In genomic region chr20:25195014-25195961, GRCh38 we compare ENCODE assay signal across 1 cellular context.
TF ChIP-seq lines count a peak whose summit lies in the region.

Gene ENTPD6, plus strand, starts transcription at chr20:25195712. Its CDS starts 10,825 bp downstream, at chr20:25206537.

TF ChIP-seq in HepG2, 621 proteins besides CTCF, POLR2A, EP300 and RAD21 (continued from another document and continues in another):
- no peak for TF ChIP-seq DMTF1 (CRISPR knock-in tag; IDR thresholded peaks at IDR 0.05)
- no peak for TF ChIP-seq HNF4A (CRISPR knock-in tag; IDR thresholded peaks at IDR 0.05)
- no peak for TF ChIP-seq ZFP36 (IDR thresholded peaks at IDR 0.05; ENCODE audit: borderline replicate concordance, low read depth, low read length, partially characterized antibody)
- no peak for TF ChIP-seq NBN (conservative IDR thresholded peaks at IDR 0.05)
- no peak for TF ChIP-seq HOXA7 (CRISPR knock-in tag; IDR thresholded peaks at IDR 0.05)
- no peak for TF ChIP-seq ZNF205 (CRISPR knock-in tag; IDR thresholded peaks at IDR 0.05)
- 0 out of 2 replicates have a peak, but pooled peaks have one; percentile 2 for TF ChIP-seq RARG (CRISPR knock-in tag; IDR thresholded peaks at IDR 0.05; ENCODE audit: low read depth)
- no peak for TF ChIP-seq ARID2 (CRISPR knock-in tag; IDR thresholded peaks at IDR 0.05; ENCODE audit: borderline replicate concordance)
- peak; percentile 98 for TF ChIP-seq ATF6 (CRISPR knock-in tag; conservative IDR thresholded peaks at IDR 0.05)
- TF ChIP-seq HOXA9 (CRISPR knock-in tag; IDR thresholded peaks at IDR 0.05; ENCODE audit: borderline replicate concordance): no peak
- TF ChIP-seq YY1 (IDR thresholded peaks at IDR 0.05; ENCODE audit: insufficient read depth, insufficient replicate concordance, low read depth, low read length): peak; percentile 80
- TF ChIP-seq PHF20 (CRISPR knock-in tag; IDR thresholded peaks at IDR 0.05): peak; percentile 72
- TF ChIP-seq SP5 (CRISPR knock-in tag; IDR thresholded peaks at IDR 0.05; ENCODE audit: borderline replicate concordance, low read depth): peak; percentile 92
- TF ChIP-seq, protein P1, sequence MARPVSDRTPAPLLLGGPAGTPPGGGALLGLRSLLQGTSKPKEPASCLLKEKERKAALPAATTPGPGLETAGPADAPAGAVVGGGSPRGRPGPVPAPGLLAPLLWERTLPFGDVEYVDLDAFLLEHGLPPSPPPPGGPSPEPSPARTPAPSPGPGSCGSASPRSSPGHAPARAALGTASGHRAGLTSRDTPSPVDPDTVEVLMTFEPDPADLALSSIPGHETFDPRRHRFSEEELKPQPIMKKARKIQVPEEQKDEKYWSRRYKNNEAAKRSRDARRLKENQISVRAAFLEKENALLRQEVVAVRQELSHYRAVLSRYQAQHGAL (CRISPR knock-in tag; IDR thresholded peaks at IDR 0.05; ENCODE audit: not compliant biosample characterization): no peak
- TF ChIP-seq YEATS2 (CRISPR knock-in tag; IDR thresholded peaks at IDR 0.05; ENCODE audit: borderline replicate concordance): peak; percentile 84; the same call in 1 of the 2 replicates
- TF ChIP-seq, protein P2, sequence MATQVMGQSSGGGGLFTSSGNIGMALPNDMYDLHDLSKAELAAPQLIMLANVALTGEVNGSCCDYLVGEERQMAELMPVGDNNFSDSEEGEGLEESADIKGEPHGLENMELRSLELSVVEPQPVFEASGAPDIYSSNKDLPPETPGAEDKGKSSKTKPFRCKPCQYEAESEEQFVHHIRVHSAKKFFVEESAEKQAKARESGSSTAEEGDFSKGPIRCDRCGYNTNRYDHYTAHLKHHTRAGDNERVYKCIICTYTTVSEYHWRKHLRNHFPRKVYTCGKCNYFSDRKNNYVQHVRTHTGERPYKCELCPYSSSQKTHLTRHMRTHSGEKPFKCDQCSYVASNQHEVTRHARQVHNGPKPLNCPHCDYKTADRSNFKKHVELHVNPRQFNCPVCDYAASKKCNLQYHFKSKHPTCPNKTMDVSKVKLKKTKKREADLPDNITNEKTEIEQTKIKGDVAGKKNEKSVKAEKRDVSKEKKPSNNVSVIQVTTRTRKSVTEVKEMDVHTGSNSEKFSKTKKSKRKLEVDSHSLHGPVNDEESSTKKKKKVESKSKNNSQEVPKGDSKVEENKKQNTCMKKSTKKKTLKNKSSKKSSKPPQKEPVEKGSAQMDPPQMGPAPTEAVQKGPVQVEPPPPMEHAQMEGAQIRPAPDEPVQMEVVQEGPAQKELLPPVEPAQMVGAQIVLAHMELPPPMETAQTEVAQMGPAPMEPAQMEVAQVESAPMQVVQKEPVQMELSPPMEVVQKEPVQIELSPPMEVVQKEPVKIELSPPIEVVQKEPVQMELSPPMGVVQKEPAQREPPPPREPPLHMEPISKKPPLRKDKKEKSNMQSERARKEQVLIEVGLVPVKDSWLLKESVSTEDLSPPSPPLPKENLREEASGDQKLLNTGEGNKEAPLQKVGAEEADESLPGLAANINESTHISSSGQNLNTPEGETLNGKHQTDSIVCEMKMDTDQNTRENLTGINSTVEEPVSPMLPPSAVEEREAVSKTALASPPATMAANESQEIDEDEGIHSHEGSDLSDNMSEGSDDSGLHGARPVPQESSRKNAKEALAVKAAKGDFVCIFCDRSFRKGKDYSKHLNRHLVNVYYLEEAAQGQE (IDR thresholded peaks at IDR 0.05; ENCODE audit: borderline replicate concordance in 1 of 2, low read depth in 1 of 2, low read length in 2 of 2): peak in 1 of 2 experiments; percentile 53; a peak in 1 of 4 replicates
- TF ChIP-seq ZNF33B (CRISPR knock-in tag; IDR thresholded peaks at IDR 0.05): no peak; the same call in 1 of the 2 replicates
- peak; percentile 87; the same call in 1 of the 2 replicates for TF ChIP-seq ZNF510 (CRISPR knock-in tag; IDR thresholded peaks at IDR 0.05; ENCODE audit: low read depth)
- peak; percentile 88 for TF ChIP-seq ZNF564 (CRISPR knock-in tag; IDR thresholded peaks at IDR 0.05)
- peak; percentile 70; the same call in 1 of the 2 replicates for TF ChIP-seq FIP1L1 (IDR thresholded peaks at IDR 0.05; ENCODE audit: borderline replicate concordance, insufficient read depth, low read depth, low read length)
- TF ChIP-seq CREB3 (CRISPR knock-in tag; IDR thresholded peaks at IDR 0.05): 0 out of 2 replicates have a peak, but pooled peaks have one; percentile 14
- TF ChIP-seq TAF1 (CRISPR knock-in tag; IDR thresholded peaks at IDR 0.05): peak; percentile 89
- TF ChIP-seq ZNF430 (CRISPR knock-in tag; IDR thresholded peaks at IDR 0.05): peak; percentile 84
- TF ChIP-seq ZNF775 (CRISPR knock-in tag; IDR thresholded peaks at IDR 0.05; ENCODE audit: borderline replicate concordance): no peak
- peak; percentile 77 for TF ChIP-seq KMT2A (CRISPR knock-in tag; IDR thresholded peaks at IDR 0.05)
- no peak for TF ChIP-seq ZNF597 (CRISPR knock-in tag; IDR thresholded peaks at IDR 0.05)
- peak; percentile 68; the same call in 1 of the 2 replicates for TF ChIP-seq HIVEP1 (CRISPR knock-in tag; IDR thresholded peaks at IDR 0.05)
- no peak for TF ChIP-seq ZNF484 (CRISPR knock-in tag; IDR thresholded peaks at IDR 0.05; ENCODE audit: borderline replicate concordance, low read depth)
- TF ChIP-seq, protein P3, sequence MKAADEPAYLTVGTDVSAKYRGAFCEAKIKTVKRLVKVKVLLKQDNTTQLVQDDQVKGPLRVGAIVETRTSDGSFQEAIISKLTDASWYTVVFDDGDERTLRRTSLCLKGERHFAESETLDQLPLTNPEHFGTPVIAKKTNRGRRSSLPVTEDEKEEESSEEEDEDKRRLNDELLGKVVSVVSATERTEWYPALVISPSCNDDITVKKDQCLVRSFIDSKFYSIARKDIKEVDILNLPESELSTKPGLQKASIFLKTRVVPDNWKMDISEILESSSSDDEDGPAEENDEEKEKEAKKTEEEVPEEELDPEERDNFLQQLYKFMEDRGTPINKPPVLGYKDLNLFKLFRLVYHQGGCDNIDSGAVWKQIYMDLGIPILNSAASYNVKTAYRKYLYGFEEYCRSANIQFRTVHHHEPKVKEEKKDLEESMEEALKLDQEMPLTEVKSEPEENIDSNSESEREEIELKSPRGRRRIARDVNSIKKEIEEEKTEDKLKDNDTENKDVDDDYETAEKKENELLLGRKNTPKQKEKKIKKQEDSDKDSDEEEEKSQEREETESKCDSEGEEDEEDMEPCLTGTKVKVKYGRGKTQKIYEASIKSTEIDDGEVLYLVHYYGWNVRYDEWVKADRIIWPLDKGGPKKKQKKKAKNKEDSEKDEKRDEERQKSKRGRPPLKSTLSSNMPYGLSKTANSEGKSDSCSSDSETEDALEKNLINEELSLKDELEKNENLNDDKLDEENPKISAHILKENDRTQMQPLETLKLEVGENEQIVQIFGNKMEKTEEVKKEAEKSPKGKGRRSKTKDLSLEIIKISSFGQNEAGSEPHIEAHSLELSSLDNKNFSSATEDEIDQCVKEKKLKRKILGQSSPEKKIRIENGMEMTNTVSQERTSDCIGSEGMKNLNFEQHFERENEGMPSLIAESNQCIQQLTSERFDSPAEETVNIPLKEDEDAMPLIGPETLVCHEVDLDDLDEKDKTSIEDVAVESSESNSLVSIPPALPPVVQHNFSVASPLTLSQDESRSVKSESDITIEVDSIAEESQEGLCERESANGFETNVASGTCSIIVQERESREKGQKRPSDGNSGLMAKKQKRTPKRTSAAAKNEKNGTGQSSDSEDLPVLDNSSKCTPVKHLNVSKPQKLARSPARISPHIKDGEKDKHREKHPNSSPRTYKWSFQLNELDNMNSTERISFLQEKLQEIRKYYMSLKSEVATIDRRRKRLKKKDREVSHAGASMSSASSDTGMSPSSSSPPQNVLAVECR (CRISPR knock-in tag; IDR thresholded peaks at IDR 0.05; ENCODE audit: borderline replicate concordance): peak; percentile 98
- TF ChIP-seq ZBTB1 (CRISPR knock-in tag; IDR thresholded peaks at IDR 0.05; ENCODE audit: borderline replicate concordance): no peak
- TF ChIP-seq MIER3 (CRISPR knock-in tag; IDR thresholded peaks at IDR 0.05; ENCODE audit: borderline replicate concordance): peak; percentile 81; the same call in 1 of the 2 replicates
- no peak for TF ChIP-seq TCF7L2 (IDR thresholded peaks at IDR 0.05; ENCODE audit: low read depth, low read length)
- TF ChIP-seq, protein P4, sequence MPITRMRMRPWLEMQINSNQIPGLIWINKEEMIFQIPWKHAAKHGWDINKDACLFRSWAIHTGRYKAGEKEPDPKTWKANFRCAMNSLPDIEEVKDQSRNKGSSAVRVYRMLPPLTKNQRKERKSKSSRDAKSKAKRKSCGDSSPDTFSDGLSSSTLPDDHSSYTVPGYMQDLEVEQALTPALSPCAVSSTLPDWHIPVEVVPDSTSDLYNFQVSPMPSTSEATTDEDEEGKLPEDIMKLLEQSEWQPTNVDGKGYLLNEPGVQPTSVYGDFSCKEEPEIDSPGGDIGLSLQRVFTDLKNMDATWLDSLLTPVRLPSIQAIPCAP (CRISPR knock-in tag; IDR thresholded peaks at IDR 0.05; ENCODE audit: low read depth): 0 out of 2 replicates have a peak, but pooled peaks have one; percentile 21
- peak; percentile 75; the same call in 1 of the 2 replicates for TF ChIP-seq TEAD2 (CRISPR knock-in tag; IDR thresholded peaks at IDR 0.05)
- TF ChIP-seq SP140L (CRISPR knock-in tag; IDR thresholded peaks at IDR 0.05; ENCODE audit: borderline replicate concordance): no peak
- TF ChIP-seq ZNF530 (CRISPR knock-in tag; IDR thresholded peaks at IDR 0.05; ENCODE audit: low read depth): 0 out of 2 replicates have a peak, but pooled peaks have one; percentile 19
- TF ChIP-seq PAX8 (CRISPR knock-in tag; IDR thresholded peaks at IDR 0.05; ENCODE audit: borderline replicate concordance): peak; percentile 93; the same call in 1 of the 2 replicates
- TF ChIP-seq ZNF337 (CRISPR knock-in tag; IDR thresholded peaks at IDR 0.05; ENCODE audit: borderline replicate concordance, low read depth): peak; percentile 26; the same call in 1 of the 2 replicates
- no peak; the same call in 1 of the 2 replicates for TF ChIP-seq ZNF784 (CRISPR knock-in tag; IDR thresholded peaks at IDR 0.05; ENCODE audit: borderline replicate concordance)
- no peak for TF ChIP-seq ZNF260 (CRISPR knock-in tag; IDR thresholded peaks at IDR 0.05; ENCODE audit: borderline replicate concordance, low read depth)
- peak; percentile 76; the same call in 1 of the 2 replicates for TF ChIP-seq ZNF746 (CRISPR knock-in tag; IDR thresholded peaks at IDR 0.05)
- TF ChIP-seq SIX4 (CRISPR knock-in tag; IDR thresholded peaks at IDR 0.05): peak; percentile 47; the same call in 1 of the 2 replicates
- TF ChIP-seq, protein P5, sequence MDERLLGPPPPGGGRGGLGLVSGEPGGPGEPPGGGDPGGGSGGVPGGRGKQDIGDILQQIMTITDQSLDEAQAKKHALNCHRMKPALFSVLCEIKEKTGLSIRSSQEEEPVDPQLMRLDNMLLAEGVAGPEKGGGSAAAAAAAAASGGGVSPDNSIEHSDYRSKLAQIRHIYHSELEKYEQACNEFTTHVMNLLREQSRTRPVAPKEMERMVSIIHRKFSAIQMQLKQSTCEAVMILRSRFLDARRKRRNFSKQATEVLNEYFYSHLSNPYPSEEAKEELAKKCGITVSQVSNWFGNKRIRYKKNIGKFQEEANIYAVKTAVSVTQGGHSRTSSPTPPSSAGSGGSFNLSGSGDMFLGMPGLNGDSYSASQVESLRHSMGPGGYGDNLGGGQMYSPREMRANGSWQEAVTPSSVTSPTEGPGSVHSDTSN (CRISPR knock-in tag; IDR thresholded peaks at IDR 0.05): no peak
- peak; percentile 60; the same call in 1 of the 2 replicates for TF ChIP-seq ZNF577 (CRISPR knock-in tag; IDR thresholded peaks at IDR 0.05; ENCODE audit: borderline replicate concordance, low read depth)
